ENCODE assay signal across 8 cellular contexts in genomic region chr6:42021847-42022754, GRCh38. TPM values are rescaled to one million over a fixed set of nuclear protein-coding genes. Genes with fewer than 3 reads are reported as not detected.
DNase-seq lines count a peak whose midpoint lies in the region; ATAC-seq and TF ChIP-seq lines count a peak whose summit lies in the region.

No MANE protein-coding gene starts in this region.

- no peak for DNase-seq in CD14-positive monocyte (ENCODE audit: low spot score)
- DNase-seq in activated CD8-positive, alpha-beta memory T cell treated with anti-CD3 and anti-CD28 coated beads for 24 hours: peak; percentile 88
- DNase-seq in left lung: no peak
- DNase-seq in GM10266 (ENCODE audit: extremely low spot score): no peak
- no peak for DNase-seq in caudate nucleus (lab: John Stamatoyannopoulos, UW)
- DNase-seq in HT-29 (ENCODE audit: low spot score): no peak
- DNase-seq in ureter (ENCODE audit: low spot score): no peak

- intact Hi-C loops in CD14-positive monocyte (cut with micrococcal nuclease): no loop called here
- intact Hi-C loops in left lung (cut with DNase I): no loop called here

- no peak overlapping the region for H3K4me3 ChIP-seq in left lung

- H3K9me3 Mint-ChIP-seq in CD14-positive monocyte: peaks cover 0 to 4% (median 0%) of the 10 kb centered on the region in 7 donors

- H3K27ac ChIP-seq in left lung (peak overlapping the region in 1 of 2 donors; percentile 13), caudate nucleus (ENCODE audit: low read depth, low read length) (no peak overlapping the region)

- H3K27me3 Mint-ChIP-seq in CD14-positive monocyte (ENCODE audit: low read depth in 3 of 3): peaks cover 0 to 3% (median 0%) of the 10 kb centered on the region in 3 donors

- H3K4me3 Mint-ChIP-seq in CD14-positive monocyte: peak overlapping the region in 1 of 2 donors; percentile 11

- H3K27ac Mint-ChIP-seq in CD14-positive monocyte: peak overlapping the region in 5 of 7 donors; percentile 7 to 82 (median 38)

- peaks cover 8 to 53% of the 10 kb centered on the region in 2 donors for H3K4me1 ChIP-seq in left lung

- no peaks in the 10 kb centered on the region for H3K27me3 ChIP-seq in left lung

- H3K4me1 Mint-ChIP-seq in CD14-positive monocyte: peaks cover 52% of the 10 kb centered on the region

- H3K9me3 ChIP-seq in left lung: no peaks in the 10 kb centered on the region

- H3K36me3 Mint-ChIP-seq in CD14-positive monocyte: peaks cover 0 to 3% of the 10 kb centered on the region in 2 donors

- TF ChIP-seq CTCF in CD14-positive monocyte (IDR thresholded peaks at IDR 0.05) (no peak), left lung (IDR thresholded peaks at IDR 0.05) (no peak), GM10266 (IDR thresholded peaks at IDR 0.05; ENCODE audit: control insufficient read depth, insufficient read depth, low read depth, missing control alignments) (no peak)

- ATAC-seq in HG02678 (IDR thresholded peaks at IDR 0.05; ENCODE audit: unreplicated experiment) (peak; percentile 43), left lung (peak; percentile 18)

- H3K36me3 ChIP-seq in left lung: no peaks in the 10 kb centered on the region

RNA-seq across cellular contexts. Expression of gene TAF8, which starts 28.2 kb away (rescaled TPM):
- 10 to 100 TPM; 13.1 to 16.6 TPM for polyA plus RNA-seq in CD14-positive monocyte
- 10 to 100 TPM; 27.5 to 32.0 TPM for total RNA-seq in left lung
- total RNA-seq in HT-29 (2014; rRNA removed; shearing (Covaris generic)): 18.6 and 22.8 TPM in 2 replicates
- total RNA-seq in ureter: 34.2 TPM
